Comparison of ENCODE assay signal across 25 cellular contexts in the genomic region with DNA sequence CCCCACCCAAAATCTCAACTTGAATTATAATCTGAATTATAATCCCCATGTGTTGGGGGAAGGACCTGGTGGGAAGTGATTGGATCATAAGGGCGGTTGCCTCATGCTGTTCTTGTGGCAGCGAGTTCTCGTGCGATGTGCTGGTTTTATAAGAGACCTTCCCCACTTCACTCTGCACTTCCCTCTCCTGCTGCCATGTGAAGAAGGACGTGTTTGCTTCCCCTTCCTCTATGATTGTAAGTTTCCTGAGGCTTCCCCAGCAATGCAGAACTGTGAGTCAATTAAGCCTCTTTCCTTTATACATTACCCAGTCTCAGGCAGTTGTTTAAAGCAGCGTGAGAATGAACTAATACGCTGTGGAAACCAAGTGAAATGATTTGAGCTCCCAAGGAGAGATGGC. TPM values are rescaled to one million over a fixed set of nuclear protein-coding genes. Genes with fewer than 3 reads are reported as not detected.
DNase-seq lines count a peak whose midpoint lies in the region; ATAC-seq, FAIRE-seq and TF ChIP-seq lines count a peak whose summit lies in the region.
"Had no signal": no experiment of that assay in that cellular context is flagged by ENCODE, and none has a peak within 500 bp of the region (broad histone marks: within the 10 kb centered on the region; RNA-seq: fewer than 3 reads in every experiment).

No MANE protein-coding gene starts in this region.

- H3K27ac ChIP-seq in BLaER1 treated with 17β-estradiol and CSF1 and Interleukin-3, amounts not matched to agents 10 nM and 100 nM: no peak overlapping the region

- H3K36me3 ChIP-seq in BLaER1 treated with 17β-estradiol and CSF1 and Interleukin-3, amounts not matched to agents 10 nM and 100 nM: peaks cover 0 to 6% (median 0%) of the 10 kb centered on the region in 11 experiments; a peak in 1 of 22 replicates
- H3K36me3 ChIP-seq in bronchial epithelial cell (ENCODE audit: control insufficient read depth, insufficient read depth, low read length): no peaks in the 10 kb centered on the region
- H3K36me3 ChIP-seq: BE2C had no signal

- H3K4me3 ChIP-seq in BLaER1 treated with 17β-estradiol and CSF1 and Interleukin-3, amounts not matched to agents 10 nM and 100 nM: peak overlapping the region in 1 of 10 experiments; percentile 33; a peak in 2 of 20 replicates
- no peak overlapping the region for H3K4me3 ChIP-seq in bronchial epithelial cell (ENCODE audit: low read depth, low read length)
- H3K4me3 ChIP-seq: GM12878 had no signal

- FAIRE-seq in bronchial epithelial cell (lab: Jason Lieb, UNC): peak; percentile 43
- FAIRE-seq: A204.1, GM12878, GM12892, GM18507 had no signal

- no peak overlapping the region for H3K27ac Mint-ChIP-seq in activated naive CD4-positive, alpha-beta T cell treated with anti-CD3 and anti-CD28 coated beads, Interleukin-2, amount 50 U/mL, for 72 hours
- H3K27ac Mint-ChIP-seq: CD14-positive monocyte; CD4-positive, alpha-beta memory T cell; CD4-positive, CD25-positive, alpha-beta regulatory T cell had no signal

- no peak for ATAC-seq in activated naive CD4-positive, alpha-beta T cell treated with anti-CD3 and anti-CD28 coated beads, Interleukin-2, amount 50 U/mL, for 72 hours
- ATAC-seq in GM19452 (IDR thresholded peaks at IDR 0.05; ENCODE audit: unreplicated experiment): no peak
- ATAC-seq: GM12878 had no signal

- H3K4me1 ChIP-seq in BLaER1 treated with 17β-estradiol and CSF1 and Interleukin-3, amounts not matched to agents 10 nM and 100 nM: peaks cover 29 to 54% (median 49%) of the 10 kb centered on the region in 10 experiments
- H3K4me1 ChIP-seq: BE2C had no signal

- H3K4me2 ChIP-seq in BLaER1 treated with 17β-estradiol and CSF1 and Interleukin-3, amounts not matched to agents 10 nM and 100 nM: peak overlapping the region in 6 of 11 experiments; percentile 77 to 88 (median 82); a peak in 10 of 22 replicates

- H3K27me3 ChIP-seq in BLaER1 treated with 17β-estradiol and CSF1 and Interleukin-3, amounts not matched to agents 10 nM and 100 nM: no peaks in the 10 kb centered on the region
- H3K27me3 ChIP-seq in bronchial epithelial cell (ENCODE audit: control insufficient read depth, insufficient read depth, low read length): no peaks in the 10 kb centered on the region
- H3K27me3 ChIP-seq: BE2C had no signal

- H3K9ac ChIP-seq in BLaER1 treated with 17β-estradiol and CSF1 and Interleukin-3, amounts not matched to agents 10 nM and 100 nM: no peak overlapping the region

- H3K9me3 Mint-ChIP-seq in activated naive CD4-positive, alpha-beta T cell treated with anti-CD3 and anti-CD28 coated beads, Interleukin-2, amount 50 U/mL, for 72 hours: peaks cover 0 to 14% of the 10 kb centered on the region in 2 donors

- no peaks in the 10 kb centered on the region for H4K20me1 ChIP-seq in BLaER1 treated with 17β-estradiol and CSF1 and Interleukin-3, amounts not matched to agents 10 nM and 100 nM

- H3K9me3 ChIP-seq in BLaER1 treated with 17β-estradiol and CSF1 and Interleukin-3, amounts not matched to agents 10 nM and 100 nM (replicated peaks in 1 of 11): peaks cover 18 to 30% (median 21%) of the 10 kb centered on the region in 11 experiments

- H3K36me3 Mint-ChIP-seq in activated naive CD4-positive, alpha-beta T cell treated with anti-CD3 and anti-CD28 coated beads, Interleukin-2, amount 50 U/mL, for 72 hours: peaks cover 0 to 18% of the 10 kb centered on the region in 2 donors

- no peak for TF ChIP-seq CTCF in bronchial epithelial cell (IDR thresholded peaks at IDR 0.05; ENCODE audit: insufficient read depth, low read length, severe bottlenecking)

- DNase-seq in bronchial epithelial cell (ENCODE audit: low read depth) (no peak), SHP77 treated with DMSO at 0.1 percent for 48 hours (lab: John Stamatoyannopoulos, UW) (no peak)
- no peak for DNase-seq in activated naive CD4-positive, alpha-beta T cell treated with anti-CD3 and anti-CD28 coated beads, Interleukin-2, amount 50 U/mL, for 72 hours (ENCODE audit: low spot score in 2 of 2)
- DNase-seq: 8988T; ACHN; BE2C; C1 segment of cervical spinal cord; CD4-positive, alpha-beta memory T cell; CD4-positive, CD25-positive, alpha-beta regulatory T cell; CD8-positive, alpha-beta memory T cell; COR-L47; DMS 273 treated with DMSO at 0.1 percent for 48 hours; DMS153; DMS53; DMS79; DND-41; EL; GDM1 had no signal

RNA-seq across cellular contexts. Expression of gene SOD1, which starts 48.0 kb away (rescaled TPM):
- 116 and 154 TPM in 2 replicates for total RNA-seq in bronchial epithelial cell
- total RNA-seq in activated naive CD4-positive, alpha-beta T cell treated with anti-CD3 and anti-CD28 coated beads, Interleukin-2, amount 50 U/mL, for 72 hours: 100 to 1,000 TPM; 193 to 270 TPM
